1 cellular context compared by ENCODE assay signal in the genomic region with DNA sequence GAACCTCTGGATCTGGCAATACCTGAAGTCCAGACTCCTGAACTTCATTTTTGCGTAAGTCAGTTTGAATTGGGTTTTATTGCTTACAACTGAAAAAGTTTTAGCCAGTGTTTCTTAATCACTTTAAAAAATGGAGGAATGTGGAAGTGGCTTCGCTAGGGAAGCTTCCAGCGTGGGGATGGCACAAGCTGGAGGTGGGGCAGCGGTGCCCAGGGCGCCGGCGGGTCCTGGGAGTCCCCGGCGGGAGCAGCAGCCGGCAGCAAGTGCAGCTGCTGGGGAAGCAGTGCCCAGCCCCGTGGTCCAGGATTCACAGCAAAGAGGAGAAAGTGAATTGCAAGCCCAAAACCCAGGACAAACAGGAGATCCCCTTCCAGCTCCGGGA.
TF ChIP-seq lines count a peak whose summit lies in the region.

No MANE protein-coding gene starts in this region.

TF ChIP-seq in K562, 482 proteins besides CTCF, POLR2A, EP300 and RAD21 (continued from another document and continues in another):
- TF ChIP-seq, protein P1, sequence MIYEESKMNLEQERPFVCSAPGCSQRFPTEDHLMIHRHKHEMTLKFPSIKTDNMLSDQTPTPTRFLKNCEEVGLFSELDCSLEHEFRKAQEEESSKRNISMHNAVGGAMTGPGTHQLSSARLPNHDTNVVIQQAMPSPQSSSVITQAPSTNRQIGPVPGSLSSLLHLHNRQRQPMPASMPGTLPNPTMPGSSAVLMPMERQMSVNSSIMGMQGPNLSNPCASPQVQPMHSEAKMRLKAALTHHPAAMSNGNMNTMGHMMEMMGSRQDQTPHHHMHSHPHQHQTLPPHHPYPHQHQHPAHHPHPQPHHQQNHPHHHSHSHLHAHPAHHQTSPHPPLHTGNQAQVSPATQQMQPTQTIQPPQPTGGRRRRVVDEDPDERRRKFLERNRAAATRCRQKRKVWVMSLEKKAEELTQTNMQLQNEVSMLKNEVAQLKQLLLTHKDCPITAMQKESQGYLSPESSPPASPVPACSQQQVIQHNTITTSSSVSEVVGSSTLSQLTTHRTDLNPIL (CRISPR knock-in tag; IDR thresholded peaks at IDR 0.05) = no peak
- TF ChIP-seq MAZ (CRISPR knock-in tag; conservative IDR thresholded peaks at IDR 0.05 in 1 of 2, IDR thresholded peaks at IDR 0.05 in 1 of 2) (peak in 1 of 2 experiments; percentile 10; a peak in 1 of 4 replicates), SAFB2 (IDR thresholded peaks at IDR 0.05; ENCODE audit: borderline replicate concordance, low read depth, low read length, severe bottlenecking) (no peak), DMBX1 (CRISPR knock-in tag; IDR thresholded peaks at IDR 0.05; ENCODE audit: borderline replicate concordance) (0 out of 2 replicates have a peak, but pooled peaks have one; percentile 5), NR2C2 (CRISPR knock-in tag; IDR thresholded peaks at IDR 0.05) (no peak), NR2C2 (tag; IDR thresholded peaks at IDR 0.05) (0 out of 2 replicates have a peak, but pooled peaks have one; percentile 5), NR3C1 (CRISPR knock-in tag; IDR thresholded peaks at IDR 0.05) (no peak), ZNF175 (CRISPR knock-in tag; IDR thresholded peaks at IDR 0.05; ENCODE audit: low read depth) (peak; percentile 12; the same call in 1 of the 2 replicates), TCF7 (IDR thresholded peaks at IDR 0.05; ENCODE audit: borderline replicate concordance) (no peak), ZNF23 (CRISPR knock-in tag; IDR thresholded peaks at IDR 0.05) (no peak), GABPA (tag; conservative IDR thresholded peaks at IDR 0.05; ENCODE audit: low read depth) (peak; percentile 27; the same call in 1 of the 2 replicates), PCBP1 (IDR thresholded peaks at IDR 0.05; ENCODE audit: low read depth, low read length, poor library complexity, severe bottlenecking) (no peak), TRIM28 (IDR thresholded peaks at IDR 0.05) (no peak), SRSF9 (IDR thresholded peaks at IDR 0.05; ENCODE audit: borderline replicate concordance, low read depth, low read length) (no peak), KAT8 (IDR thresholded peaks at IDR 0.05; ENCODE audit: low read depth) (no peak), POLR2AphosphoS2 (IDR thresholded peaks at IDR 0.05; ENCODE audit: low read length) (no peak), ZNF444 (CRISPR knock-in tag; IDR thresholded peaks at IDR 0.05) (no peak), SUPT5H (IDR thresholded peaks at IDR 0.05) (no peak), JUNB (CRISPR knock-in tag; conservative IDR thresholded peaks at IDR 0.05) (no peak), PCBP2 (IDR thresholded peaks at IDR 0.05; ENCODE audit: low read depth, low read length, poor library complexity, severe bottlenecking) (no peak), ZFP36 (IDR thresholded peaks at IDR 0.05; ENCODE audit: low read depth, low read length, partially characterized antibody) (peak; percentile 0), CEBPB (tag; IDR thresholded peaks at IDR 0.05) (no peak; the same call in 1 of the 2 replicates), HEY1 (CRISPR knock-in tag; IDR thresholded peaks at IDR 0.05; ENCODE audit: borderline replicate concordance) (no peak), PHTF2 (CRISPR knock-in tag; IDR thresholded peaks at IDR 0.05) (no peak), ZNF766 (CRISPR knock-in tag; conservative IDR thresholded peaks at IDR 0.05) (peak; percentile 16; the same call in 1 of the 2 replicates), MECOM (CRISPR knock-in tag; IDR thresholded peaks at IDR 0.05) (no peak), CBX8 (IDR thresholded peaks at IDR 0.05; ENCODE audit: borderline replicate concordance, extremely low read depth, low read depth, low read length, poor library complexity, severe bottlenecking) (no peak), FOSL1 (tag; conservative IDR thresholded peaks at IDR 0.05) (peak; percentile 45)
- TF ChIP-seq, protein P2, sequence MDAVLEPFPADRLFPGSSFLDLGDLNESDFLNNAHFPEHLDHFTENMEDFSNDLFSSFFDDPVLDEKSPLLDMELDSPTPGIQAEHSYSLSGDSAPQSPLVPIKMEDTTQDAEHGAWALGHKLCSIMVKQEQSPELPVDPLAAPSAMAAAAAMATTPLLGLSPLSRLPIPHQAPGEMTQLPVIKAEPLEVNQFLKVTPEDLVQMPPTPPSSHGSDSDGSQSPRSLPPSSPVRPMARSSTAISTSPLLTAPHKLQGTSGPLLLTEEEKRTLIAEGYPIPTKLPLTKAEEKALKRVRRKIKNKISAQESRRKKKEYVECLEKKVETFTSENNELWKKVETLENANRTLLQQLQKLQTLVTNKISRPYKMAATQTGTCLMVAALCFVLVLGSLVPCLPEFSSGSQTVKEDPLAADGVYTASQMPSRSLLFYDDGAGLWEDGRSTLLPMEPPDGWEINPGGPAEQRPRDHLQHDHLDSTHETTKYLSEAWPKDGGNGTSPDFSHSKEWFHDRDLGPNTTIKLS (IDR thresholded peaks at IDR 0.05; ENCODE audit: borderline replicate concordance, low read depth) = no peak
- TF ChIP-seq, protein P3, sequence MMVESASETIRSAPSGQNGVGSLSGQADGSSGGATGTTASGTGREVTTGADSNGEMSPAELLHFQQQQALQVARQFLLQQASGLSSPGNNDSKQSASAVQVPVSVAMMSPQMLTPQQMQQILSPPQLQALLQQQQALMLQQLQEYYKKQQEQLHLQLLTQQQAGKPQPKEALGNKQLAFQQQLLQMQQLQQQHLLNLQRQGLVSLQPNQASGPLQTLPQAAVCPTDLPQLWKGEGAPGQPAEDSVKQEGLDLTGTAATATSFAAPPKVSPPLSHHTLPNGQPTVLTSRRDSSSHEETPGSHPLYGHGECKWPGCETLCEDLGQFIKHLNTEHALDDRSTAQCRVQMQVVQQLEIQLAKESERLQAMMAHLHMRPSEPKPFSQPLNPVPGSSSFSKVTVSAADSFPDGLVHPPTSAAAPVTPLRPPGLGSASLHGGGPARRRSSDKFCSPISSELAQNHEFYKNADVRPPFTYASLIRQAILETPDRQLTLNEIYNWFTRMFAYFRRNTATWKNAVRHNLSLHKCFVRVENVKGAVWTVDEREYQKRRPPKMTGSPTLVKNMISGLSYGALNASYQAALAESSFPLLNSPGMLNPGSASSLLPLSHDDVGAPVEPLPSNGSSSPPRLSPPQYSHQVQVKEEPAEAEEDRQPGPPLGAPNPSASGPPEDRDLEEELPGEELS (CRISPR knock-in tag; IDR thresholded peaks at IDR 0.05; ENCODE audit: borderline replicate concordance) = no peak
- TF ChIP-seq, protein P4, sequence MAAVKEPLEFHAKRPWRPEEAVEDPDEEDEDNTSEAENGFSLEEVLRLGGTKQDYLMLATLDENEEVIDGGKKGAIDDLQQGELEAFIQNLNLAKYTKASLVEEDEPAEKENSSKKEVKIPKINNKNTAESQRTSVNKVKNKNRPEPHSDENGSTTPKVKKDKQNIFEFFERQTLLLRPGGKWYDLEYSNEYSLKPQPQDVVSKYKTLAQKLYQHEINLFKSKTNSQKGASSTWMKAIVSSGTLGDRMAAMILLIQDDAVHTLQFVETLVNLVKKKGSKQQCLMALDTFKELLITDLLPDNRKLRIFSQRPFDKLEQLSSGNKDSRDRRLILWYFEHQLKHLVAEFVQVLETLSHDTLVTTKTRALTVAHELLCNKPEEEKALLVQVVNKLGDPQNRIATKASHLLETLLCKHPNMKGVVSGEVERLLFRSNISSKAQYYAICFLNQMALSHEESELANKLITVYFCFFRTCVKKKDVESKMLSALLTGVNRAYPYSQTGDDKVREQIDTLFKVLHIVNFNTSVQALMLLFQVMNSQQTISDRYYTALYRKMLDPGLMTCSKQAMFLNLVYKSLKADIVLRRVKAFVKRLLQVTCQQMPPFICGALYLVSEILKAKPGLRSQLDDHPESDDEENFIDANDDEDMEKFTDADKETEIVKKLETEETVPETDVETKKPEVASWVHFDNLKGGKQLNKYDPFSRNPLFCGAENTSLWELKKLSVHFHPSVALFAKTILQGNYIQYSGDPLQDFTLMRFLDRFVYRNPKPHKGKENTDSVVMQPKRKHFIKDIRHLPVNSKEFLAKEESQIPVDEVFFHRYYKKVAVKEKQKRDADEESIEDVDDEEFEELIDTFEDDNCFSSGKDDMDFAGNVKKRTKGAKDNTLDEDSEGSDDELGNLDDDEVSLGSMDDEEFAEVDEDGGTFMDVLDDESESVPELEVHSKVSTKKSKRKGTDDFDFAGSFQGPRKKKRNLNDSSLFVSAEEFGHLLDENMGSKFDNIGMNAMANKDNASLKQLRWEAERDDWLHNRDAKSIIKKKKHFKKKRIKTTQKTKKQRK (IDR thresholded peaks at IDR 0.05; ENCODE audit: borderline replicate concordance, low read depth, low read length) = no peak
- TF ChIP-seq, protein P5, sequence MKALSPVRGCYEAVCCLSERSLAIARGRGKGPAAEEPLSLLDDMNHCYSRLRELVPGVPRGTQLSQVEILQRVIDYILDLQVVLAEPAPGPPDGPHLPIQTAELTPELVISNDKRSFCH (CRISPR knock-in tag; IDR thresholded peaks at IDR 0.05) = no peak
- TF ChIP-seq, protein P5 (tag; IDR thresholded peaks at IDR 0.05) = no peak; the same call in 1 of the 2 replicates
- TF ChIP-seq, protein P6, sequence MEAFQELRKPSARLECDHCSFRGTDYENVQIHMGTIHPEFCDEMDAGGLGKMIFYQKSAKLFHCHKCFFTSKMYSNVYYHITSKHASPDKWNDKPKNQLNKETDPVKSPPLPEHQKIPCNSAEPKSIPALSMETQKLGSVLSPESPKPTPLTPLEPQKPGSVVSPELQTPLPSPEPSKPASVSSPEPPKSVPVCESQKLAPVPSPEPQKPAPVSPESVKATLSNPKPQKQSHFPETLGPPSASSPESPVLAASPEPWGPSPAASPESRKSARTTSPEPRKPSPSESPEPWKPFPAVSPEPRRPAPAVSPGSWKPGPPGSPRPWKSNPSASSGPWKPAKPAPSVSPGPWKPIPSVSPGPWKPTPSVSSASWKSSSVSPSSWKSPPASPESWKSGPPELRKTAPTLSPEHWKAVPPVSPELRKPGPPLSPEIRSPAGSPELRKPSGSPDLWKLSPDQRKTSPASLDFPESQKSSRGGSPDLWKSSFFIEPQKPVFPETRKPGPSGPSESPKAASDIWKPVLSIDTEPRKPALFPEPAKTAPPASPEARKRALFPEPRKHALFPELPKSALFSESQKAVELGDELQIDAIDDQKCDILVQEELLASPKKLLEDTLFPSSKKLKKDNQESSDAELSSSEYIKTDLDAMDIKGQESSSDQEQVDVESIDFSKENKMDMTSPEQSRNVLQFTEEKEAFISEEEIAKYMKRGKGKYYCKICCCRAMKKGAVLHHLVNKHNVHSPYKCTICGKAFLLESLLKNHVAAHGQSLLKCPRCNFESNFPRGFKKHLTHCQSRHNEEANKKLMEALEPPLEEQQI (IDR thresholded peaks at IDR 0.05) = no peak
- TF ChIP-seq, protein P7, sequence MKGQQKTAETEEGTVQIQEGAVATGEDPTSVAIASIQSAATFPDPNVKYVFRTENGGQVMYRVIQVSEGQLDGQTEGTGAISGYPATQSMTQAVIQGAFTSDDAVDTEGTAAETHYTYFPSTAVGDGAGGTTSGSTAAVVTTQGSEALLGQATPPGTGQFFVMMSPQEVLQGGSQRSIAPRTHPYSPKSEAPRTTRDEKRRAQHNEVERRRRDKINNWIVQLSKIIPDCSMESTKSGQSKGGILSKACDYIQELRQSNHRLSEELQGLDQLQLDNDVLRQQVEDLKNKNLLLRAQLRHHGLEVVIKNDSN (CRISPR knock-in tag; IDR thresholded peaks at IDR 0.05) = no peak
- TF ChIP-seq, protein P8, sequence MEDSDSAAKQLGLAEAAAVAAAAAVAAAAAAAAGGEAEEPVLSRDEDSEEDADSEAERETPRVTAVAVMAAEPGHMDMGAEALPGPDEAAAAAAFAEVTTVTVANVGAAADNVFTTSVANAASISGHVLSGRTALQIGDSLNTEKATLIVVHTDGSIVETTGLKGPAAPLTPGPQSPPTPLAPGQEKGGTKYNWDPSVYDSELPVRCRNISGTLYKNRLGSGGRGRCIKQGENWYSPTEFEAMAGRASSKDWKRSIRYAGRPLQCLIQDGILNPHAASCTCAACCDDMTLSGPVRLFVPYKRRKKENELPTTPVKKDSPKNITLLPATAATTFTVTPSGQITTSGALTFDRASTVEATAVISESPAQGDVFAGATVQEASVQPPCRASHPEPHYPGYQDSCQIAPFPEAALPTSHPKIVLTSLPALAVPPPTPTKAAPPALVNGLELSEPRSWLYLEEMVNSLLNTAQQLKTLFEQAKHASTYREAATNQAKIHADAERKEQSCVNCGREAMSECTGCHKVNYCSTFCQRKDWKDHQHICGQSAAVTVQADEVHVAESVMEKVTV (CRISPR knock-in tag; IDR thresholded peaks at IDR 0.05) = no peak
- TF ChIP-seq, protein P9, sequence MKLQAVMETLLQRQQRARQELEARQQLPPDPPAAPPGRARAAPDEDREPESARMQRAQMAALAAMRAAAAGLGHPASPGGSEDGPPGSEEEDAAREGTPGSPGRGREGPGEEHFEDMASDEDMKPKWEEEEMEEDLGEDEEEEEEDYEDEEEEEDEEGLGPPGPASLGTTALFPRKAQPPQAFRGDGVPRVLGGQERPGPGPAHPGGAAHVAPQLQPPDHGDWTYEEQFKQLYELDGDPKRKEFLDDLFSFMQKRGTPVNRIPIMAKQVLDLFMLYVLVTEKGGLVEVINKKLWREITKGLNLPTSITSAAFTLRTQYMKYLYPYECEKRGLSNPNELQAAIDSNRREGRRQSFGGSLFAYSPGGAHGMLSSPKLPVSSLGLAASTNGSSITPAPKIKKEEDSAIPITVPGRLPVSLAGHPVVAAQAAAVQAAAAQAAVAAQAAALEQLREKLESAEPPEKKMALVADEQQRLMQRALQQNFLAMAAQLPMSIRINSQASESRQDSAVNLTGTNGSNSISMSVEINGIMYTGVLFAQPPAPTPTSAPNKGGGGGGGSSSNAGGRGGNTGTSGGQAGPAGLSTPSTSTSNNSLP (IDR thresholded peaks at IDR 0.05; ENCODE audit: borderline replicate concordance, low read depth, low read length) = no peak
- TF ChIP-seq, protein P10, sequence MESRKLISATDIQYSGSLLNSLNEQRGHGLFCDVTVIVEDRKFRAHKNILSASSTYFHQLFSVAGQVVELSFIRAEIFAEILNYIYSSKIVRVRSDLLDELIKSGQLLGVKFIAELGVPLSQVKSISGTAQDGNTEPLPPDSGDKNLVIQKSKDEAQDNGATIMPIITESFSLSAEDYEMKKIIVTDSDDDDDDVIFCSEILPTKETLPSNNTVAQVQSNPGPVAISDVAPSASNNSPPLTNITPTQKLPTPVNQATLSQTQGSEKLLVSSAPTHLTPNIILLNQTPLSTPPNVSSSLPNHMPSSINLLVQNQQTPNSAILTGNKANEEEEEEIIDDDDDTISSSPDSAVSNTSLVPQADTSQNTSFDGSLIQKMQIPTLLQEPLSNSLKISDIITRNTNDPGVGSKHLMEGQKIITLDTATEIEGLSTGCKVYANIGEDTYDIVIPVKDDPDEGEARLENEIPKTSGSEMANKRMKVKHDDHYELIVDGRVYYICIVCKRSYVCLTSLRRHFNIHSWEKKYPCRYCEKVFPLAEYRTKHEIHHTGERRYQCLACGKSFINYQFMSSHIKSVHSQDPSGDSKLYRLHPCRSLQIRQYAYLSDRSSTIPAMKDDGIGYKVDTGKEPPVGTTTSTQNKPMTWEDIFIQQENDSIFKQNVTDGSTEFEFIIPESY (CRISPR knock-in tag; IDR thresholded peaks at IDR 0.05) = no peak
- TF ChIP-seq, protein P11, sequence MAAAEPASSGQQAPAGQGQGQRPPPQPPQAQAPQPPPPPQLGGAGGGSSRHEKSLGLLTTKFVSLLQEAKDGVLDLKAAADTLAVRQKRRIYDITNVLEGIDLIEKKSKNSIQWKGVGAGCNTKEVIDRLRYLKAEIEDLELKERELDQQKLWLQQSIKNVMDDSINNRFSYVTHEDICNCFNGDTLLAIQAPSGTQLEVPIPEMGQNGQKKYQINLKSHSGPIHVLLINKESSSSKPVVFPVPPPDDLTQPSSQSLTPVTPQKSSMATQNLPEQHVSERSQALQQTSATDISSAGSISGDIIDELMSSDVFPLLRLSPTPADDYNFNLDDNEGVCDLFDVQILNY (CRISPR knock-in tag; IDR thresholded peaks at IDR 0.05) = no peak
